ENCODE assay signal across 2 cellular contexts in genomic region chr3:64634461-64634860, GRCh38.
TF ChIP-seq lines count a peak whose summit lies in the region.

No MANE protein-coding gene starts in this region.

TF ChIP-seq in H1, 55 proteins besides CTCF, POLR2A, EP300 and RAD21:
- no peak for TF ChIP-seq KDM1A (IDR thresholded peaks at IDR 0.05; ENCODE audit: borderline replicate concordance, low read length)
- TF ChIP-seq PHF8 (conservative IDR thresholded peaks at IDR 0.05; ENCODE audit: low read depth, low read length): no peak
- TF ChIP-seq TAF1 (IDR thresholded peaks at IDR 0.05; ENCODE audit: low read depth, low read length): no peak
- no peak for TF ChIP-seq CHD7 (IDR thresholded peaks at IDR 0.05; ENCODE audit: insufficient replicate concordance, low read length)
- TF ChIP-seq ATF2 (IDR thresholded peaks at IDR 0.05; ENCODE audit: low read length): no peak
- no peak for TF ChIP-seq SIN3A (conservative IDR thresholded peaks at IDR 0.05 in 1 of 2, IDR thresholded peaks at IDR 0.05 in 1 of 2; ENCODE audit: low read depth in 1 of 2, low read length in 2 of 2)
- no peak for TF ChIP-seq YY1 (IDR thresholded peaks at IDR 0.05; ENCODE audit: low read depth, low read length)
- no peak for TF ChIP-seq SUZ12 (IDR thresholded peaks at IDR 0.05; ENCODE audit: low read length)
- TF ChIP-seq SP2 (IDR thresholded peaks at IDR 0.05; ENCODE audit: low read length): no peak
- TF ChIP-seq JUND (IDR thresholded peaks at IDR 0.05; ENCODE audit: low read length): no peak
- no peak for TF ChIP-seq E2F6 (IDR thresholded peaks at IDR 0.05)
- no peak for TF ChIP-seq EZH2 (IDR thresholded peaks at IDR 0.05; ENCODE audit: low read depth, low read length, severe bottlenecking)
- no peak for TF ChIP-seq CHD2 (IDR thresholded peaks at IDR 0.05; ENCODE audit: low read length)
- no peak for TF ChIP-seq BCL11A (IDR thresholded peaks at IDR 0.05; ENCODE audit: low read depth in 2 of 2, low read length in 2 of 2)

TF ChIP-seq in endothelial cell of umbilical vein, 7 proteins besides CTCF, POLR2A, EP300 and RAD21:
- TF ChIP-seq POLR2AphosphoS5 (IDR thresholded peaks at IDR 0.05; ENCODE audit: insufficient read depth, low read depth, low read length) (no peak), EZH2 (IDR thresholded peaks at IDR 0.05; ENCODE audit: borderline replicate concordance, low read depth, low read length, severe bottlenecking) (no peak), MYC (IDR thresholded peaks at IDR 0.05; ENCODE audit: low read depth, low read length) (no peak), FOS (IDR thresholded peaks at IDR 0.05; ENCODE audit: borderline replicate concordance, insufficient read depth, low read length) (no peak), MAX (IDR thresholded peaks at IDR 0.05; ENCODE audit: insufficient read depth, insufficient read length) (no peak), GATA2 (IDR thresholded peaks at IDR 0.05; ENCODE audit: insufficient read depth, insufficient read length, low read depth, low read length) (no peak), JUN (IDR thresholded peaks at IDR 0.05; ENCODE audit: borderline replicate concordance, insufficient read depth, insufficient read length, low read depth) (no peak)
